ENCODE assay signal across 8 cellular contexts in the genomic region with DNA sequence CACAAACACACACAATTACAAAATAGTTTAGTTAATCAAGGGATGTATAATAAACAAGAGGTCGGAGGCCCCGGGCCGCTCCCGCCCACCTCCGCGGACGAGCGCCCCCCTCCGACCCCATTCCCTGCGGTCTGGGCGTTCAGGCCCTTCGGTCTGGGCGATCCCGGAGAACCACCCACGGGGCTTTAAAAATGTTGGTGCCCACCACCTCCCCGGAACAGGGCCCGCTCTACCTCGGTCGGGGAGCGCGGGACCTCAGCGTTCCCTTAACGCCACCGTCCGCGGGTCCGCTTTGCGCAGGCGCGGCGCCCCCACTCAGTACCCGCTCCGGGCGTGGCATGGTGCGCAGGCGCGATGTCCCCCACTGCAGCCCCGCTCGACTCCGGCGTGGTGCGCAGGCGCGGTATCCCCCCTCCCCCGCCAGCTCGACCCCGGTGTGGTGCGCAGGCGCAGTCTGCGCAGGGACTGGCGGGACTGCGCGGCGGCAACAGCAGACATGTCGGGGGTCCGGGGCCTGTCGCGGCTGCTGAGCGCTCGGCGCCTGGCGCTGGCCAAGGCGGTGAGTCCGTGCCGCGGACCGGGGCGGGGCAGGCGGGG. TPM values are rescaled to one million over a fixed set of nuclear protein-coding genes. Genes with fewer than 3 reads are reported as not detected.
A peak's percentile ranks its signal among the peaks of the same experiment; 100 is the strongest.
DNase-seq lines count a peak whose midpoint lies in the region; ATAC-seq, FAIRE-seq and TF ChIP-seq lines count a peak whose summit lies in the region.

A gene with protein sequence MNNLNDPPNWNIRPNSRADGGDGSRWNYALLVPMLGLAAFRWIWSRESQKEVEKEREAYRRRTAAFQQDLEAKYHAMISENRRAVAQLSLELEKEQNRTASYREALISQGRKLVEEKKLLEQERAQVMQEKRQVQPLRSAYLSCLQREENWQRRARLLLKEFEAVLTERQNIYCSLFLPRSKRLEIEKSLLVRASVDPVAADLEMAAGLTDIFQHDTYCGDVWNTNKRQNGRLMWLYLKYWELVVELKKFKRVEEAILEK (minus strand): TSS at position 294 of the 597 bp plus-strand sequence. CDS start 1,304 bp downstream, outside the sequence.
A gene (plus strand): TSS at position 461 of the 597 bp plus-strand sequence. CDS start 36 bp downstream, at position 497.

- peak in 1 of 2 donors; percentile 91 for TF ChIP-seq POLR2A in vagina (IDR thresholded peaks at IDR 0.05)

- H3K4me1 ChIP-seq in astrocyte (ENCODE audit: insufficient read depth, low read length) (peaks cover 15% of the 10 kb centered on the region), hepatocyte (ENCODE audit: insufficient read depth) (peaks cover 17% of the 10 kb centered on the region), rectal smooth muscle tissue (ENCODE audit: control insufficient read depth, insufficient read depth, low read length) (no peaks in the 10 kb centered on the region), vagina (peaks cover 43% of the 10 kb centered on the region)

- H2AFZ ChIP-seq in astrocyte (ENCODE audit: low read depth, low read length) (peak within 1 kb of the TSS; percentile 70), hepatocyte (peak within 1 kb of the TSS; percentile 92)

- peaks cover 4% of the 10 kb centered on the region for H3K9me3 ChIP-seq in astrocyte (ENCODE audit: insufficient read depth, low read depth, low read length)
- no peaks in the 10 kb centered on the region for H3K9me3 ChIP-seq in hepatocyte (ENCODE audit: low read depth)
- no peaks in the 10 kb centered on the region for H3K9me3 ChIP-seq in vagina

- intact Hi-C loops in vagina (cut with DNase I): loop anchor here (2.0 kb wide), 1 partner anchor 53 kb away; a partner anchor contains a TSS

- peak within 1 kb of the TSS; percentile 82 for H3K27ac ChIP-seq in astrocyte (ENCODE audit: low read depth, low read length)
- peak within 1 kb of the TSS; percentile 75 for H3K27ac ChIP-seq in hepatocyte
- peak within 1 kb of the TSS; percentile 83 for H3K27ac ChIP-seq in rectal smooth muscle tissue (ENCODE audit: low read depth, low read length)
- H3K27ac ChIP-seq in vagina: peak within 1 kb of the TSS; percentile 90

- H3K4me1 Mint-ChIP-seq in T-helper 2 cell treated with Interferon-gamma antibody and Interleukin-4, amounts not matched to agents 5 μg/mL and 100 μg/mL, for 36 hours (ENCODE audit: low read depth): peaks cover 39% of the 10 kb centered on the region
- peaks cover 22% of the 10 kb centered on the region for H3K4me1 Mint-ChIP-seq in astrocyte (ENCODE audit: low read depth, unreplicated experiment)

- H3K79me2 ChIP-seq in astrocyte (ENCODE audit: insufficient read depth, low read length) (peaks cover 70% of the 10 kb centered on the region), hepatocyte (peaks cover 73% of the 10 kb centered on the region)

- under 1% methylated on average over 69 of the region's 69 CpGs for WGBS in hepatocyte (ENCODE audit: low lambda C conversion rate, missing lambda C conversion rate)

- no peaks in the 10 kb centered on the region for H3K9me3 Mint-ChIP-seq in T-helper 2 cell treated with Interferon-gamma antibody and Interleukin-4, amounts not matched to agents 5 μg/mL and 100 μg/mL, for 36 hours
- H3K9me3 Mint-ChIP-seq in astrocyte (ENCODE audit: unreplicated experiment): peaks cover 1% of the 10 kb centered on the region

- DNase-seq in GM18507 (ENCODE audit: extremely low spot score, insufficient read length, low read depth): peak; percentile 96
- DNase-seq in NCI-H1930 (lab: John Stamatoyannopoulos, UW): peak; percentile 99 to 100
- peak; percentile 98 for DNase-seq in T-helper 2 cell treated with Interferon-gamma antibody and Interleukin-4, amounts not matched to agents 5 μg/mL and 100 μg/mL, for 36 hours (ENCODE audit: low spot score)
- DNase-seq in astrocyte (ENCODE audit: low read depth): peak; percentile 62
- peak; percentile 99 for DNase-seq in hepatocyte (ENCODE audit: low spot score)
- DNase-seq in vagina (ENCODE audit: extremely low spot score in 2 of 2): peak in 1 of 2 donors; percentile 92

- peak within 1 kb of the TSS; percentile 98 for H3K4me3 Mint-ChIP-seq in T-helper 2 cell treated with Interferon-gamma antibody and Interleukin-4, amounts not matched to agents 5 μg/mL and 100 μg/mL, for 36 hours
- peak within 1 kb of the TSS; percentile 98 for H3K4me3 Mint-ChIP-seq in astrocyte (ENCODE audit: unreplicated experiment)

- peaks cover 34% of the 10 kb centered on the region for H3K36me3 Mint-ChIP-seq in T-helper 2 cell treated with Interferon-gamma antibody and Interleukin-4, amounts not matched to agents 5 μg/mL and 100 μg/mL, for 36 hours (ENCODE audit: low read depth)
- peaks cover 10% of the 10 kb centered on the region for H3K36me3 Mint-ChIP-seq in astrocyte (ENCODE audit: low read depth, unreplicated experiment)

- H3K9ac ChIP-seq in astrocyte (ENCODE audit: low read length) (peak within 1 kb of the TSS; percentile 92), rectal smooth muscle tissue (ENCODE audit: low read length) (peak within 1 kb of the TSS; percentile 90)

- TF ChIP-seq CTCF in astrocyte (IDR thresholded peaks at IDR 0.05; ENCODE audit: insufficient read depth, low read depth, low read length): no peak
- TF ChIP-seq CTCF in hepatocyte (IDR thresholded peaks at IDR 0.05; ENCODE audit: poor library complexity): peak; percentile 53
- TF ChIP-seq CTCF in vagina (IDR thresholded peaks at IDR 0.05): peak in 2 of 3 experiments; percentile 40 to 44

- H4K20me1 ChIP-seq in astrocyte (ENCODE audit: insufficient read depth, low read length): peaks cover 44% of the 10 kb centered on the region
- peaks cover 35% of the 10 kb centered on the region for H4K20me1 ChIP-seq in hepatocyte (ENCODE audit: insufficient read depth, poor library complexity, severe bottlenecking)

- H3K36me3 ChIP-seq in astrocyte (ENCODE audit: insufficient read depth, low read length) (peaks cover 5% of the 10 kb centered on the region), hepatocyte (replicated peaks; ENCODE audit: insufficient read depth, low read depth) (no peaks in the 10 kb centered on the region), rectal smooth muscle tissue (ENCODE audit: control insufficient read depth, insufficient read depth, low read length) (no peaks in the 10 kb centered on the region), vagina (no peaks in the 10 kb centered on the region)

- ATAC-seq in HG02973 (IDR thresholded peaks at IDR 0.05; ENCODE audit: unreplicated experiment): peak; percentile 72

- no peaks in the 10 kb centered on the region for H3K9me2 ChIP-seq in hepatocyte (replicated peaks; ENCODE audit: insufficient read depth)

- no peaks in the 10 kb centered on the region for H3K27me3 Mint-ChIP-seq in T-helper 2 cell treated with Interferon-gamma antibody and Interleukin-4, amounts not matched to agents 5 μg/mL and 100 μg/mL, for 36 hours (ENCODE audit: low read depth)
- H3K27me3 Mint-ChIP-seq in astrocyte (ENCODE audit: low read depth, unreplicated experiment): no peaks in the 10 kb centered on the region

- H3K27me3 ChIP-seq in astrocyte (ENCODE audit: insufficient read depth, low read length): no peaks in the 10 kb centered on the region
- H3K27me3 ChIP-seq in hepatocyte: no peaks in the 10 kb centered on the region
- H3K27me3 ChIP-seq in rectal smooth muscle tissue (ENCODE audit: control insufficient read depth, insufficient read depth, low read length): no peaks in the 10 kb centered on the region
- H3K27me3 ChIP-seq in vagina: no peaks in the 10 kb centered on the region

- H3K4me3 ChIP-seq in astrocyte (ENCODE audit: insufficient read depth, low read depth, low read length) (peak within 1 kb of the TSS; percentile 89), hepatocyte (peak within 1 kb of the TSS; percentile 90), rectal smooth muscle tissue (ENCODE audit: low read length) (peak within 1 kb of the TSS; percentile 90), vagina (peak within 1 kb of the TSS; percentile 92 to 100)

- H3K4me2 ChIP-seq in astrocyte (ENCODE audit: low read length) (peak within 1 kb of the TSS; percentile 92), hepatocyte (peak within 1 kb of the TSS; percentile 90)

- FAIRE-seq in GM18507 (lab: Jason Lieb, UNC): peak; percentile 55
- FAIRE-seq in astrocyte (lab: Jason Lieb, UNC): no peak

- peak within 1 kb of the TSS; percentile 94 for H3K27ac Mint-ChIP-seq in T-helper 2 cell treated with Interferon-gamma antibody and Interleukin-4, amounts not matched to agents 5 μg/mL and 100 μg/mL, for 36 hours
- peak within 1 kb of the TSS; percentile 92 for H3K27ac Mint-ChIP-seq in astrocyte (ENCODE audit: unreplicated experiment)

RNA-seq across cellular contexts. Expression of the first gene that starts in this region (rescaled TPM):
- total RNA-seq in astrocyte (5.6 and 8.8 TPM in 2 replicates), hepatocyte (4.6 and 4.8 TPM in 2 replicates), vagina (4.2 TPM)
- 11.4 and 13.7 TPM in 2 replicates for polyA plus RNA-seq in hepatocyte

RNA-seq across cellular contexts. Expression of the second gene that starts in this region (rescaled TPM):
- total RNA-seq in astrocyte (91.7 and 102 TPM in 2 replicates), hepatocyte (91.2 and 102 TPM in 2 replicates), vagina (84.7 TPM)
- 140 and 159 TPM in 2 replicates for polyA plus RNA-seq in hepatocyte
